34 cellular contexts compared by ENCODE assay signal in genomic region chr5:25066239-25066638, GRCh38.
"Had no signal": no experiment of that assay in that cellular context is flagged by ENCODE, and none has a peak within 500 bp of the region (broad histone marks: within the 10 kb centered on the region; RNA-seq: fewer than 3 reads in every experiment).

No MANE protein-coding gene starts in this region.

- H3K27ac ChIP-seq: adrenal gland, body of pancreas, brain microvascular endothelial cell, breast epithelium, VCaP had no signal

- H3K4me3 ChIP-seq: adrenal gland, body of pancreas, breast epithelium had no signal

- DNase-seq: activated B cell treated with CpG ODN at 0.5 μM for 24 hours; activated CD4-positive, alpha-beta memory T cell treated with anti-CD3 and anti-CD28 coated beads for 36 hours; activated CD4-positive, alpha-beta T cell treated with anti-CD3 and anti-CD28 coated beads for 4 hours; activated CD4-positive, alpha-beta T cell treated with anti-CD3 and anti-CD28 coated beads, Interleukin-2, amount 10 ng/mL, durations not matched to agents 24 days and 14 days; activated CD4-positive, alpha-beta T cell treated with anti-CD3 and anti-CD28 coated beads, Interleukin-2, amount 50 U/mL, for 1 hour; activated CD4-positive, alpha-beta T cell treated with anti-CD3 and anti-CD28 coated beads, Interleukin-2, amount 50 U/mL, for 4 hours; activated CD4-positive, CD25-positive, alpha-beta regulatory T cell treated with anti-CD3 and anti-CD28 coated beads, Interleukin-2, amount 50 U/mL, for 72 hours; activated CD8-positive, alpha-beta memory T cell treated with anti-CD3 and anti-CD28 coated beads, Interleukin-2, amount 50 U/mL, for 4 hours; activated CD8-positive, alpha-beta T cell treated with anti-CD3 and anti-CD28 coated beads for 36 hours; activated effector memory CD4-positive, alpha-beta T cell treated with anti-CD3 and anti-CD28 coated beads, Interleukin-2, amount 50 U/mL, for 16 hours; activated gamma-delta T cell treated with Interleukin-2 at 50 U/mL for 16 hours; activated naive CD4-positive, alpha-beta T cell; activated naive CD4-positive, alpha-beta T cell treated with anti-CD3 and anti-CD28 coated beads for 36 hours; activated naive CD4-positive, alpha-beta T cell treated with anti-CD3 and anti-CD28 coated beads, Interleukin-2, amount 50 U/mL, for 16 hours; activated naive CD8-positive, alpha-beta T cell treated with anti-CD3 and anti-CD28 coated beads for 36 hours; activated T-cell treated with anti-CD3 and anti-CD28 coated beads for 4 hours; activated T-cell treated with anti-CD3 and anti-CD28 coated beads, Interleukin-2, amount 50 U/mL, for 1 hour; activated T-cell treated with anti-CD3 and anti-CD28 coated beads, Interleukin-2, amount 50 U/mL, for 4 hours; activated T-cell treated with anti-CD3 and anti-CD28 coated beads, Interleukin-2, amount 50 U/mL, for 72 hours; adrenal gland; amniotic stem cell; aorta; body of pancreas; brain microvascular endothelial cell; central memory CD4-positive, alpha-beta T cell; T-helper 2 cell; T-helper 9 cell had no signal

- H3K27me3 ChIP-seq: adrenal gland, body of pancreas, brain microvascular endothelial cell, breast epithelium had no signal

- H3K4me1 ChIP-seq: adrenal gland, body of pancreas, breast epithelium had no signal

- H3K9me3 ChIP-seq: adrenal gland, body of pancreas, breast epithelium had no signal

- FAIRE-seq: astrocyte, colon, TTC549 had no signal

- H3K36me3 ChIP-seq: adrenal gland, brain microvascular endothelial cell, breast epithelium had no signal

- ATAC-seq: activated CD8-positive, alpha-beta T cell treated with anti-CD3 and anti-CD28 coated beads for 36 hours; activated naive CD4-positive, alpha-beta T cell treated with anti-CD3 and anti-CD28 coated beads, Interleukin-2, amount 50 U/mL, for 72 hours; activated T-cell treated with anti-CD3 and anti-CD28 coated beads, Interleukin-2, amount 50 U/mL, for 4 hours; activated T-cell treated with anti-CD3 and anti-CD28 coated beads, Interleukin-2, amount 50 U/mL, for 72 hours; activated T-helper 17 cell treated with anti-CD3 and anti-CD28 coated beads, Interleukin-2, amount 50 U/mL, for 72 hours; body of pancreas had no signal
